12 cellular contexts compared by ENCODE assay signal in the genomic region with DNA sequence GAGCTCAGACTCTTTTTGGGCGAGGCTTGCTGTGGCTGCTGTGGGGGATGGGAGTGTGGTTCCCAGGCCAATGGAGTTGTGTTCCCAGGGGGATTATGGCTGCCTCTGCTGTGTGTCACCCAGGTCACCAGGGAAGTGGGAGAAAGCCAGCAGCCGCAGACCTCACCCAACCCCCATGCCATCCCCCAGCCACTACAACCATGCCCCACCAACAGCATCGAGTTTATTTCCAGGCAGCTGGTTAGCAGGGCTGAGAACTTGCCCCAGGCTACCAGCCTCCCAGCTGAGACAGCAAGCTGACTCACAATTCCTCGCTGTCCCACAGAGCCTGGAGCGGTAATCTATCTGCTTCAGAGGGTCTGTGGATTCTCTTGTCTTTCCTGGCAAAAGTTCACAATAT.
"Had no signal": no experiment of that assay in that cellular context is flagged by ENCODE, and none has a peak within 500 bp of the region (broad histone marks: within the 10 kb centered on the region; RNA-seq: fewer than 3 reads in every experiment).

No MANE protein-coding gene starts in this region.

- ATAC-seq: activated CD8-positive, alpha-beta T cell treated with anti-CD3 and anti-CD28 coated beads for 36 hours; mucosa of descending colon; stimulated activated naive CD8-positive, alpha-beta T cell treated with anti-CD3 and anti-CD28 coated beads, Interleukin-15, amount 100 ng/mL, for 72 hours had no signal

- DNase-seq: activated CD4-positive, alpha-beta T cell treated with anti-CD3 and anti-CD28 coated beads, Interleukin-2, amount 10 ng/mL, durations not matched to agents 24 days and 14 days; activated CD8-positive, alpha-beta T cell treated with anti-CD3 and anti-CD28 coated beads for 36 hours; activated naive CD4-positive, alpha-beta T cell treated with Interleukin-2 at 50 U/mL for 16 hours; activated naive CD8-positive, alpha-beta T cell treated with anti-CD3 and anti-CD28 coated beads, Interleukin-2, amount 10 ng/mL, durations not matched to agents 7 days and 5 days; activated T-cell treated with anti-CD3 and anti-CD28 coated beads, Interleukin-2, amount 50 U/mL, for 24 hours; amygdala; erythroblast; head of caudate nucleus; left ventricle myocardium inferior; mucosa of descending colon; naive B cell; stimulated activated naive CD8-positive, alpha-beta T cell treated with anti-CD3 and anti-CD28 coated beads, Interleukin-15, amount 100 ng/mL, for 72 hours had no signal
